In genomic region chr10:130128922-130129321, GRCh38 we compare ENCODE assay signal across 25 cellular contexts. TPM values are rescaled to one million over a fixed set of nuclear protein-coding genes. Genes with fewer than 3 reads are reported as not detected.
DNase-seq lines count a peak whose midpoint lies in the region; ATAC-seq and TF ChIP-seq lines count a peak whose summit lies in the region.
"Had no signal": no experiment of that assay in that cellular context is flagged by ENCODE, and none has a peak within 500 bp of the region (broad histone marks: within the 10 kb centered on the region; RNA-seq: fewer than 3 reads in every experiment).

No MANE protein-coding gene starts in this region.

- H3K79me1 ChIP-seq in neuronal stem cell (ENCODE audit: low read depth, low read length), result no peaks in the 10 kb centered on the region

- DNase-seq in right cardiac atrium, result no peak
- no peak for DNase-seq in left cardiac atrium
- no peak for DNase-seq in dorsolateral prefrontal cortex
- no peak for DNase-seq in neuronal stem cell (ENCODE audit: low spot score)
- DNase-seq in vagina (ENCODE audit: extremely low spot score in 2 of 2), result no peak
- DNase-seq: 8988T, ACHN, BE2C, Calu3, DMS79 treated with DMSO at 0.1 percent for 48 hours, GF-D8, NCI-H1092, NCI-H1417 treated with DMSO at 0.1 percent for 48 hours, NCI-H1694 treated with DMSO at 0.1 percent for 48 hours, NCI-H2081, NCI-H226, NCI-H510A, NCI-H69, Peyer's patch, SHP77 treated with DMSO at 0.1 percent for 48 hours had no signal

- H3K4me3 ChIP-seq in right cardiac atrium (ENCODE audit: low read length), result no peak overlapping the region
- peak overlapping the region in 31 of 59 donors; percentile 5 to 49 (median 26) for H3K4me3 ChIP-seq in dorsolateral prefrontal cortex
- no peak overlapping the region for H3K4me3 ChIP-seq in neuronal stem cell (ENCODE audit: low read length in 2 of 2)
- peak overlapping the region in 1 of 2 donors; percentile 21 for H3K4me3 ChIP-seq in vagina
- H3K4me3 ChIP-seq: HAP-1, Peyer's patch had no signal

- H2BK12ac ChIP-seq in neuronal stem cell (ENCODE audit: low read length), result peak overlapping the region; percentile 52

- peak overlapping the region; percentile 95 for H2AK5ac ChIP-seq in neuronal stem cell (ENCODE audit: low read depth, low read length)

- no peaks in the 10 kb centered on the region for H3K27me3 ChIP-seq in right cardiac atrium (ENCODE audit: control insufficient read depth, insufficient read depth)
- peaks cover 0 to 12% (median 0%) of the 10 kb centered on the region in 45 donors for H3K27me3 ChIP-seq in dorsolateral prefrontal cortex
- H3K27me3 ChIP-seq in neuronal stem cell (ENCODE audit: control insufficient read depth in 3 of 3, insufficient read depth in 3 of 3, low read depth in 1 of 3, low read length in 3 of 3), result peaks cover 0 to 4% (median 2%) of the 10 kb centered on the region in 3 experiments
- H3K27me3 ChIP-seq in vagina, result no peaks in the 10 kb centered on the region
- H3K27me3 ChIP-seq: BE2C, Peyer's patch had no signal

- no peak overlapping the region for H3K4me2 ChIP-seq in neuronal stem cell (ENCODE audit: insufficient read depth, low read length, poor library complexity, severe bottlenecking)

- no peak overlapping the region for H3K9ac ChIP-seq in neuronal stem cell (ENCODE audit: low read depth, low read length, poor library complexity)

- ATAC-seq in right cardiac atrium (peak; percentile 31 to 52), left cardiac atrium (no peak), GM18520 (IDR thresholded peaks at IDR 0.05; ENCODE audit: unreplicated experiment) (no peak), HG03442 (IDR thresholded peaks at IDR 0.05; ENCODE audit: unreplicated experiment) (no peak), SK-N-SH treated with all-trans-retinoic acid at 6 μM for 48 hours (no peak)

- H4K8ac ChIP-seq in neuronal stem cell (ENCODE audit: low read depth, low read length), result peak overlapping the region; percentile 9

- peak overlapping the region; percentile 97 for H2BK5ac ChIP-seq in neuronal stem cell (ENCODE audit: low read length)

- H2BK120ac ChIP-seq in neuronal stem cell (ENCODE audit: low read depth, low read length), result peak overlapping the region; percentile 67

- intact Hi-C loops in right cardiac atrium (cut with DNase I), result no loop called here
- intact Hi-C loops in left cardiac atrium (cut with DNase I), result loop anchor here in 1 of 2 donors (10.0 kb wide), 1 partner anchor 1094 kb away; no protein-coding TSS in a partner anchor
- intact Hi-C loops in dorsolateral prefrontal cortex (cut with DNase I), result no loop called here
- intact Hi-C loops in vagina (cut with DNase I), result no loop called here

- H3K18ac ChIP-seq in neuronal stem cell (ENCODE audit: low read length), result peak overlapping the region; percentile 91

- H3K36me3 ChIP-seq in neuronal stem cell (replicated peaks in 1 of 2; ENCODE audit: control insufficient read depth in 2 of 2, insufficient read depth in 2 of 2, low read length in 2 of 2) (no peaks in the 10 kb centered on the region), vagina (no peaks in the 10 kb centered on the region)
- H3K36me3 ChIP-seq: BE2C, HAP-1, Peyer's patch had no signal

- TF ChIP-seq CTCF in dorsolateral prefrontal cortex (IDR thresholded peaks at IDR 0.05 in 54 of 56, conservative IDR thresholded peaks at IDR 0.05 in 2 of 56; ENCODE audit: low read depth in 1 of 56, partially characterized antibody in 56 of 56), result no peak
- no peak for TF ChIP-seq CTCF in vagina (IDR thresholded peaks at IDR 0.05)

- no peak overlapping the region for H2AFZ ChIP-seq in neuronal stem cell (ENCODE audit: low read length)

- H2BK15ac ChIP-seq in neuronal stem cell (ENCODE audit: low read length), result peak overlapping the region; percentile 62

- WGBS in right cardiac atrium, result 33% methylated on average over 27 of the region's 27 CpGs
- WGBS in neuronal stem cell (ENCODE audit: extremely low coverage in 2 of 2, insufficient read length in 2 of 2, insufficient replicate concordance in 1 of 2), 2 donors, result no CpG with 5 or more reads among the region's 27 CpGs

- H3K27ac ChIP-seq in right cardiac atrium (ENCODE audit: low read length) (no peak overlapping the region), dorsolateral prefrontal cortex (no peak overlapping the region), neuronal stem cell (replicated peaks; ENCODE audit: low read length) (no peak overlapping the region), vagina (no peak overlapping the region)
- H3K27ac ChIP-seq: HL-60, Peyer's patch had no signal

- H3K4ac ChIP-seq in neuronal stem cell (ENCODE audit: low read length), result no peak overlapping the region

- H3K9me3 ChIP-seq in right cardiac atrium (ENCODE audit: control insufficient read depth, low read length), result no peaks in the 10 kb centered on the region
- H3K9me3 ChIP-seq in neuronal stem cell (replicated peaks in 1 of 2; ENCODE audit: control insufficient read depth in 2 of 2, insufficient read depth in 1 of 2, low read depth in 1 of 2, low read length in 2 of 2), result no peaks in the 10 kb centered on the region
- H3K9me3 ChIP-seq in vagina, result no peaks in the 10 kb centered on the region
- H3K9me3 ChIP-seq: BE2C, HAP-1, Peyer's patch had no signal

- H3K4me1 ChIP-seq in right cardiac atrium (ENCODE audit: control insufficient read depth, insufficient read depth, low read length) (no peaks in the 10 kb centered on the region), neuronal stem cell (ENCODE audit: control insufficient read depth in 2 of 2, insufficient read depth in 1 of 2, low read depth in 1 of 2, low read length in 2 of 2) (peaks cover 4 to 10% of the 10 kb centered on the region in 2 donors), vagina (peaks cover 13% of the 10 kb centered on the region)
- H3K4me1 ChIP-seq: BE2C, HAP-1, Peyer's patch had no signal

- no peak for TF ChIP-seq POLR2A in vagina (IDR thresholded peaks at IDR 0.05)

- no peak overlapping the region for H3K23ac ChIP-seq in neuronal stem cell (ENCODE audit: low read depth, low read length, poor library complexity)

- H3K14ac ChIP-seq in neuronal stem cell (ENCODE audit: low read length), result peak overlapping the region; percentile 31

- H4K91ac ChIP-seq in neuronal stem cell (ENCODE audit: low read depth, low read length, poor library complexity), result no peak overlapping the region

TF ChIP-seq in SK-N-SH treated with all-trans-retinoic acid at 6 μM for 48 hours, 23 proteins besides CTCF, POLR2A, EP300 and RAD21:
- TF ChIP-seq CSDC2 (CRISPR knock-in tag; IDR thresholded peaks at IDR 0.05) (no peak), ZNF70 (CRISPR knock-in tag; IDR thresholded peaks at IDR 0.05) (no peak), GLIS3 (CRISPR knock-in tag; IDR thresholded peaks at IDR 0.05) (no peak), TSHZ2 (CRISPR knock-in tag; IDR thresholded peaks at IDR 0.05) (no peak), BACH2 (CRISPR knock-in tag; IDR thresholded peaks at IDR 0.05; ENCODE audit: borderline replicate concordance) (no peak)

RNA-seq across cellular contexts. Expression of gene GLRX3, which starts 7.3 kb away (rescaled TPM):
- total RNA-seq in right cardiac atrium (10 to 100 TPM; 52.8 to 60.0 (median 57.0) TPM), left cardiac atrium (10 to 100 TPM; 53.5 to 67.1 TPM), dorsolateral prefrontal cortex (10 to 100 TPM; 29.9 to 60.2 (median 46.6) TPM), vagina (41.3 TPM)
- 62.5 TPM for polyA plus RNA-seq in right cardiac atrium
- 124 TPM for polyA plus RNA-seq in neuronal stem cell (2013, experiment 1 of 2)
- polyA plus RNA-seq in neuronal stem cell (2013, experiment 2 of 2), result 125 TPM

RNA-seq across cellular contexts. Expression of gene C10orf143, which starts 18.3 kb away (rescaled TPM):
- 1 to 10 TPM; 1.7 to 2.8 (median 2.4) TPM for total RNA-seq in right cardiac atrium
- polyA plus RNA-seq in right cardiac atrium, result 4.0 TPM
- total RNA-seq in left cardiac atrium, result 1 to 10 TPM; 2.1 to 2.3 TPM
- total RNA-seq in dorsolateral prefrontal cortex, result 1 to 10 TPM; 1.8 to 9.0 (median 5.0) TPM
- 4.9 TPM for polyA plus RNA-seq in neuronal stem cell (2013, experiment 1 of 2)
- polyA plus RNA-seq in neuronal stem cell (2013, experiment 2 of 2), result 4.7 TPM
- 0.74 TPM for total RNA-seq in vagina

Comparison
In these comparisons a context has a peak if more than half of its experiments do, and no peak if none do; other contexts are left out.
1. ATAC-seq: peak in right cardiac atrium (2 of 2); none in left cardiac atrium (0 of 2), GM18520 (single experiment), HG03442 (single experiment) and SK-N-SH treated with all-trans-retinoic acid at 6 μM for 48 hours (single experiment).
2. H3K4me3 ChIP-seq: peak in dorsolateral prefrontal cortex (31 of 59); none in right cardiac atrium (single experiment) and neuronal stem cell (0 of 2).